Comparison of ENCODE assay signal across 25 cellular contexts in genomic region chr12:71810905-71811304, GRCh38.
"Had no signal": no experiment of that assay in that cellular context is flagged by ENCODE, and none has a peak within 500 bp of the region (broad histone marks: within the 10 kb centered on the region; RNA-seq: fewer than 3 reads in every experiment).

No MANE protein-coding gene starts in this region.

- H3K36me3 ChIP-seq: ascending aorta, esophagus muscularis mucosa, neural progenitor cell, ovary, vagina had no signal

- H3K4me1 Mint-ChIP-seq: activated naive CD4-positive, alpha-beta T cell treated with anti-CD3 and anti-CD28 coated beads, Interleukin-2, amount 50 U/mL, for 24 hours; naive thymus-derived CD4-positive, alpha-beta T cell; neural progenitor cell; stimulated activated naive CD8-positive, alpha-beta T cell treated with anti-CD3 and anti-CD28 coated beads, Interleukin-15, amount 100 ng/mL, for 72 hours had no signal

- H3K4me3 Mint-ChIP-seq: activated naive CD4-positive, alpha-beta T cell treated with anti-CD3 and anti-CD28 coated beads, Interleukin-2, amount 50 U/mL, for 24 hours; naive thymus-derived CD4-positive, alpha-beta T cell; neural progenitor cell; stimulated activated naive CD8-positive, alpha-beta T cell treated with anti-CD3 and anti-CD28 coated beads, Interleukin-15, amount 100 ng/mL, for 72 hours had no signal

- H3K9ac ChIP-seq: neural progenitor cell had no signal

- H3K9me3 Mint-ChIP-seq: activated naive CD4-positive, alpha-beta T cell treated with anti-CD3 and anti-CD28 coated beads, Interleukin-2, amount 50 U/mL, for 24 hours; naive thymus-derived CD4-positive, alpha-beta T cell; neural progenitor cell; stimulated activated naive CD8-positive, alpha-beta T cell treated with anti-CD3 and anti-CD28 coated beads, Interleukin-15, amount 100 ng/mL, for 72 hours had no signal

- H3K27ac ChIP-seq: ascending aorta, esophagus muscularis mucosa, neural progenitor cell, ovary, psoas muscle, vagina, VCaP had no signal

- H3K27ac Mint-ChIP-seq: activated naive CD4-positive, alpha-beta T cell treated with anti-CD3 and anti-CD28 coated beads, Interleukin-2, amount 50 U/mL, for 24 hours; naive thymus-derived CD4-positive, alpha-beta T cell; neural progenitor cell; stimulated activated naive CD8-positive, alpha-beta T cell treated with anti-CD3 and anti-CD28 coated beads, Interleukin-15, amount 100 ng/mL, for 72 hours had no signal

- H3K9me3 ChIP-seq: ascending aorta, esophagus muscularis mucosa, ovary, psoas muscle, vagina had no signal

- H3K27me3 ChIP-seq: ascending aorta, esophagus muscularis mucosa, ovary, vagina had no signal

- H3K36me3 Mint-ChIP-seq: activated naive CD4-positive, alpha-beta T cell treated with anti-CD3 and anti-CD28 coated beads, Interleukin-2, amount 50 U/mL, for 24 hours; naive thymus-derived CD4-positive, alpha-beta T cell; neural progenitor cell had no signal

- H3K4me3 ChIP-seq: ascending aorta, esophagus muscularis mucosa, neural progenitor cell, ovary, psoas muscle, skin epidermis, vagina had no signal

- H3K4me1 ChIP-seq: ascending aorta, esophagus muscularis mucosa, neural progenitor cell, psoas muscle, vagina had no signal

- H2AFZ ChIP-seq: neural progenitor cell had no signal

- H3K4me2 ChIP-seq: neural progenitor cell had no signal

- ATAC-seq: left ventricle myocardium superior; naive thymus-derived CD4-positive, alpha-beta T cell; psoas muscle; right cardiac atrium; stimulated activated naive CD8-positive, alpha-beta T cell treated with anti-CD3 and anti-CD28 coated beads, Interleukin-15, amount 100 ng/mL, for 72 hours had no signal

- DNase-seq: activated CD4-positive, alpha-beta T cell treated with anti-CD3 and anti-CD28 coated beads for 1 hour; activated CD8-positive, alpha-beta memory T cell treated with anti-CD3 and anti-CD28 coated beads for 24 hours; activated gamma-delta T cell; cerebellar nuclear complex; cortex of kidney; foreskin melanocyte; head of caudate nucleus; kidney; left ventricle myocardium superior; mesenchymal stem cell; naive thymus-derived CD4-positive, alpha-beta T cell; ovary; psoas muscle; right cardiac atrium; stimulated activated CD4-positive, alpha-beta T cell treated with anti-CD3 and anti-CD28 coated beads, Interleukin-15, amount 100 ng/mL, for 24 hours; stimulated activated CD4-positive, alpha-beta T cell treated with anti-CD3 and anti-CD28 coated beads, Interleukin-2, amount 100 ng/mL, for 48 hours; stimulated activated naive CD8-positive, alpha-beta T cell treated with anti-CD3 and anti-CD28 coated beads, Interleukin-15, amount 100 ng/mL, for 72 hours; T-helper 2 cell had no signal
